1 cellular context compared by ENCODE assay signal in genomic region chr1:50048791-50049190, GRCh38.
TF ChIP-seq lines count a peak whose summit lies in the region.

No MANE protein-coding gene starts in this region.

TF ChIP-seq in SK-N-SH treated with all-trans-retinoic acid at 6 μM for 48 hours, 23 proteins besides CTCF, POLR2A, EP300 and RAD21:
- TF ChIP-seq ZFP3 (CRISPR knock-in tag; IDR thresholded peaks at IDR 0.05) (no peak), SNAI2 (CRISPR knock-in tag; IDR thresholded peaks at IDR 0.05) (no peak), ZNF8 (CRISPR knock-in tag; IDR thresholded peaks at IDR 0.05) (no peak), PATZ1 (CRISPR knock-in tag; IDR thresholded peaks at IDR 0.05; ENCODE audit: borderline replicate concordance) (no peak), ESRRG (CRISPR knock-in tag; IDR thresholded peaks at IDR 0.05) (no peak), CREB5 (CRISPR knock-in tag; IDR thresholded peaks at IDR 0.05; ENCODE audit: low read depth) (no peak), ZFP30 (CRISPR knock-in tag; IDR thresholded peaks at IDR 0.05) (no peak), ZC3H10 (CRISPR knock-in tag; IDR thresholded peaks at IDR 0.05) (no peak), BACH2 (CRISPR knock-in tag; IDR thresholded peaks at IDR 0.05; ENCODE audit: borderline replicate concordance) (no peak), TSHZ2 (CRISPR knock-in tag; IDR thresholded peaks at IDR 0.05) (no peak), POU6F1 (CRISPR knock-in tag; IDR thresholded peaks at IDR 0.05; ENCODE audit: borderline replicate concordance, low read depth) (no peak), ISL1 (CRISPR knock-in tag; IDR thresholded peaks at IDR 0.05) (no peak), CSRNP3 (CRISPR knock-in tag; IDR thresholded peaks at IDR 0.05) (no peak)
